ENCODE assay signal across 36 cellular contexts in the genomic region with DNA sequence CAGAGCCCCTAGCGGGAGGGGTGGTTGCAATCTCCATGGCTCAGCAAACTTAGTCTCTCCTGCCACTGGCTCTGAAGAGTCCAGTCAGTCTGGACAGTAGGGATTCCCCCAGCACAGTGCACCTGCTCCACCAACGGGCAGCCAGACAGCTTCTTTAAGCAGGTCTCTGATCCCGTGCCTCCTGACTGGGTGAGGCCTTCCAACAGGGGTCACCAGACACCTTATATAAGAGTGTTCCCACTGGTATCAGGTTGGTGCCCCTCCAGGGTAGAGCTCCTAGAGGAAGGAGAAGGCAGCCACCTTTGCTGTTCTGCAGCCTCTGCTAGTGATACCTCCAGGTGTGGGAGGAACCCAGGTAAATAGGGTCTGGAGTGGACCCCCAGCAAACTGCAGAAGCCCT.
"Had no signal": no experiment of that assay in that cellular context is flagged by ENCODE, and none has a peak within 500 bp of the region (broad histone marks: within the 10 kb centered on the region; RNA-seq: fewer than 3 reads in every experiment).

No MANE protein-coding gene starts in this region.

- H3K4me3 ChIP-seq: MG63, Peyer's patch had no signal

- H3K4me1 Mint-ChIP-seq: activated CD4-positive, alpha-beta T cell treated with anti-CD3 and anti-CD28 coated beads, Interleukin-2, amount 10 ng/mL, durations not matched to agents 24 days and 14 days; activated naive CD8-positive, alpha-beta T cell treated with anti-CD3 and anti-CD28 coated beads for 36 hours; activated T-helper 17 cell treated with anti-CD3 and anti-CD28 coated beads, Interleukin-2, amount 50 U/mL, for 72 hours; T-cell; T-helper 17 cell had no signal

- DNase-seq: activated CD4-positive, alpha-beta T cell treated with anti-CD3 and anti-CD28 coated beads, Interleukin-2, amount 10 ng/mL, durations not matched to agents 24 days and 14 days; activated CD4-positive, alpha-beta T cell treated with anti-CD3 and anti-CD28 coated beads, Interleukin-2, amount 50 U/mL, for 4 hours; activated CD8-positive, alpha-beta T cell treated with anti-CD3 and anti-CD28 coated beads for 36 hours; activated effector memory CD4-positive, alpha-beta T cell treated with anti-CD3 and anti-CD28 coated beads, Interleukin-2, amount 50 U/mL, for 16 hours; activated naive CD4-positive, alpha-beta T cell; activated naive CD4-positive, alpha-beta T cell treated with anti-CD3 and anti-CD28 coated beads, Interleukin-2, amount 50 U/mL, for 16 hours; activated naive CD8-positive, alpha-beta T cell treated with anti-CD3 and anti-CD28 coated beads for 36 hours; activated T-cell treated with anti-CD3 and anti-CD28 coated beads, Interleukin-2, amount 50 U/mL, for 1 hour; activated T-cell treated with anti-CD3 and anti-CD28 coated beads, Interleukin-2, amount 50 U/mL, for 72 hours; amniotic stem cell; aorta; brain microvascular endothelial cell; central memory CD4-positive, alpha-beta T cell; Kasumi-1; MG63; NCI-H1048; NCI-H1105 treated with DMSO at 0.1 percent for 48 hours; NCI-H1436; NCI-H1694; NCI-H1930; NCI-H2081 treated with DMSO at 0.1 percent for 48 hours; NCI-H226; NCI-H446 treated with DMSO at 0.1 percent for 48 hours; NCI-H524; NCI-H69; NK-92 treated with Interleukin-12 subunit alpha and Interleukin-12 subunit beta, amount 100 ng/mL, for 24 hours; PC-3; Peyer's patch; SIG-M5; T-cell; T-helper 17 cell had no signal

- H3K27ac ChIP-seq: brain microvascular endothelial cell, Peyer's patch, RWPE1, VCaP had no signal

- H3K36me3 Mint-ChIP-seq: activated naive CD8-positive, alpha-beta T cell treated with anti-CD3 and anti-CD28 coated beads for 36 hours; T-cell had no signal

- H3K36me3 ChIP-seq: brain microvascular endothelial cell, MG63, Peyer's patch had no signal

- H3K27ac Mint-ChIP-seq: activated CD4-positive, alpha-beta T cell treated with anti-CD3 and anti-CD28 coated beads, Interleukin-2, amount 10 ng/mL, durations not matched to agents 24 days and 14 days; activated CD8-positive, alpha-beta T cell treated with anti-CD3 and anti-CD28 coated beads for 36 hours; activated naive CD8-positive, alpha-beta T cell treated with anti-CD3 and anti-CD28 coated beads for 36 hours; activated T-cell treated with anti-CD3 and anti-CD28 coated beads, Interleukin-2, amount 50 U/mL, for 72 hours; activated T-helper 17 cell treated with anti-CD3 and anti-CD28 coated beads, Interleukin-2, amount 50 U/mL, for 72 hours; T-cell; T-helper 17 cell had no signal

- ATAC-seq: activated CD8-positive, alpha-beta T cell treated with anti-CD3 and anti-CD28 coated beads for 36 hours; activated T-cell treated with anti-CD3 and anti-CD28 coated beads, Interleukin-2, amount 50 U/mL, for 72 hours; activated T-helper 17 cell treated with anti-CD3 and anti-CD28 coated beads, Interleukin-2, amount 50 U/mL, for 72 hours; PC-3; Right ventricle myocardium inferior; SK-N-SH treated with all-trans-retinoic acid at 6 μM for 48 hours; T-cell; T-helper 17 cell had no signal

- H3K9me3 ChIP-seq: MG63, Peyer's patch had no signal

- H3K4me1 ChIP-seq: Peyer's patch had no signal

- H3K27me3 Mint-ChIP-seq: activated CD4-positive, alpha-beta T cell treated with anti-CD3 and anti-CD28 coated beads, Interleukin-2, amount 10 ng/mL, durations not matched to agents 24 days and 14 days; activated CD8-positive, alpha-beta T cell treated with anti-CD3 and anti-CD28 coated beads for 36 hours; activated naive CD8-positive, alpha-beta T cell treated with anti-CD3 and anti-CD28 coated beads for 36 hours; activated T-helper 17 cell treated with anti-CD3 and anti-CD28 coated beads, Interleukin-2, amount 50 U/mL, for 72 hours; T-cell; T-helper 17 cell had no signal

- H3K27me3 ChIP-seq: brain microvascular endothelial cell, MG63, Peyer's patch had no signal

- H3K4me3 Mint-ChIP-seq: activated CD4-positive, alpha-beta T cell treated with anti-CD3 and anti-CD28 coated beads, Interleukin-2, amount 10 ng/mL, durations not matched to agents 24 days and 14 days; activated CD8-positive, alpha-beta T cell treated with anti-CD3 and anti-CD28 coated beads for 36 hours; activated naive CD8-positive, alpha-beta T cell treated with anti-CD3 and anti-CD28 coated beads for 36 hours; activated T-cell treated with anti-CD3 and anti-CD28 coated beads, Interleukin-2, amount 50 U/mL, for 72 hours; activated T-helper 17 cell treated with anti-CD3 and anti-CD28 coated beads, Interleukin-2, amount 50 U/mL, for 72 hours; T-cell; T-helper 17 cell had no signal
